19 cellular contexts compared by ENCODE assay signal in genomic region chr22:47050601-47051051, GRCh38.
DNase-seq lines count a peak whose midpoint lies in the region; ATAC-seq and TF ChIP-seq lines count a peak whose summit lies in the region.
"Had no signal": no experiment of that assay in that cellular context is flagged by ENCODE, and none has a peak within 500 bp of the region (broad histone marks: within the 10 kb centered on the region; RNA-seq: fewer than 3 reads in every experiment).

No MANE protein-coding gene starts in this region.

- H3K4me3 ChIP-seq in CD4-positive, CD25-positive, alpha-beta regulatory T cell (ENCODE audit: low read depth, low read length): no peak overlapping the region
- H3K4me3 ChIP-seq in endodermal cell (ENCODE audit: low read length) (no peak overlapping the region), neuronal stem cell (ENCODE audit: low read length in 2 of 2) (no peak overlapping the region), trophoblast cell (ENCODE audit: low read depth, low read length) (no peak overlapping the region)
- H3K4me3 ChIP-seq: HAP-1 had no signal

- no peak overlapping the region for H3K27ac ChIP-seq in CD4-positive, CD25-positive, alpha-beta regulatory T cell (ENCODE audit: insufficient read depth, low read length, poor library complexity, severe bottlenecking)
- H3K27ac ChIP-seq in endodermal cell (ENCODE audit: low read depth, low read length) (no peak overlapping the region), neuronal stem cell (replicated peaks; ENCODE audit: low read length) (no peak overlapping the region), trophoblast cell (ENCODE audit: low read depth, low read length) (no peak overlapping the region)
- H3K27ac ChIP-seq: 22Rv1 had no signal

- H3K27ac Mint-ChIP-seq in CD4-positive, CD25-positive, alpha-beta regulatory T cell: peak overlapping the region in 2 of 3 donors; percentile 28 to 76
- peak overlapping the region; percentile 21 for H3K27ac Mint-ChIP-seq in endodermal cell
- no peak overlapping the region for H3K27ac Mint-ChIP-seq in stimulated activated memory B cell treated with anti-CD40 and anti-IgM and Interleukin-4, amounts not matched to agents 10 μg/mL and 1 μg/mL and 100 μg/mL, for 72 hours
- no peak overlapping the region for H3K27ac Mint-ChIP-seq in mesothelial cell of epicardium
- H3K27ac Mint-ChIP-seq: CD4-positive, alpha-beta T cell had no signal

- H3K14ac ChIP-seq in neuronal stem cell (ENCODE audit: low read length) (no peak overlapping the region), trophoblast cell (ENCODE audit: low read length) (no peak overlapping the region)

- no peak for ATAC-seq in CD4-positive, CD25-positive, alpha-beta regulatory T cell (ENCODE audit: low read depth in 2 of 2)
- ATAC-seq in stimulated activated memory B cell treated with anti-CD40 and anti-IgM and Interleukin-4, amounts not matched to agents 10 μg/mL and 1 μg/mL and 100 μg/mL, for 72 hours: no peak

- TF ChIP-seq CTCF in endodermal cell (conservative IDR thresholded peaks at IDR 0.05): no peak
- no peak for TF ChIP-seq CTCF in mesothelial cell of epicardium (IDR thresholded peaks at IDR 0.05; ENCODE audit: unreplicated experiment)

- peak overlapping the region; percentile 58 for H2BK15ac ChIP-seq in neuronal stem cell (ENCODE audit: low read length)

- peaks cover 23% of the 10 kb centered on the region for H3K36me3 Mint-ChIP-seq in CD4-positive, CD25-positive, alpha-beta regulatory T cell
- H3K36me3 Mint-ChIP-seq in endodermal cell (ENCODE audit: low read depth) (no peaks in the 10 kb centered on the region), mesothelial cell of epicardium (peaks cover 5% of the 10 kb centered on the region)
- H3K36me3 Mint-ChIP-seq in stimulated activated memory B cell treated with anti-CD40 and anti-IgM and Interleukin-4, amounts not matched to agents 10 μg/mL and 1 μg/mL and 100 μg/mL, for 72 hours: peaks cover 46% of the 10 kb centered on the region

- no peaks in the 10 kb centered on the region for H3K79me2 ChIP-seq in trophoblast cell (ENCODE audit: control insufficient read depth, insufficient read depth, low read length, poor library complexity)

- H3K4me3 Mint-ChIP-seq in CD4-positive, CD25-positive, alpha-beta regulatory T cell: no peak overlapping the region
- no peak overlapping the region for H3K4me3 Mint-ChIP-seq in endodermal cell
- no peak overlapping the region for H3K4me3 Mint-ChIP-seq in stimulated activated memory B cell treated with anti-CD40 and anti-IgM and Interleukin-4, amounts not matched to agents 10 μg/mL and 1 μg/mL and 100 μg/mL, for 72 hours
- no peak overlapping the region for H3K4me3 Mint-ChIP-seq in mesothelial cell of epicardium
- H3K4me3 Mint-ChIP-seq: CD4-positive, alpha-beta T cell had no signal

- DNase-seq in NCI-H1436 (lab: John Stamatoyannopoulos, UW) (peak; percentile 35), NCI-H1436 treated with DMSO at 0.1 percent for 48 hours (lab: John Stamatoyannopoulos, UW) (no peak), endodermal cell (no peak), neuronal stem cell (ENCODE audit: low spot score) (no peak), trophoblast cell (no peak), mesothelial cell of epicardium (ENCODE audit: low spot score in 2 of 2, unreplicated experiment in 2 of 2) (no peak)
- DNase-seq in CD4-positive, CD25-positive, alpha-beta regulatory T cell: no peak
- DNase-seq: Calu3; CD4-positive, alpha-beta T cell; GF-D8; KG1; NCI-H1417; NCI-H1930; NCI-H510A; NCI-H774; SIG-M5 had no signal

- H4K12ac ChIP-seq in trophoblast cell (ENCODE audit: low read depth, low read length): no peak overlapping the region

- H2BK120ac ChIP-seq in neuronal stem cell (ENCODE audit: low read depth, low read length): no peak overlapping the region
- no peak overlapping the region for H2BK120ac ChIP-seq in trophoblast cell (ENCODE audit: insufficient read depth, low read length, poor library complexity)

- H4K8ac ChIP-seq in neuronal stem cell (ENCODE audit: low read depth, low read length) (no peak overlapping the region), trophoblast cell (ENCODE audit: low read depth, low read length) (no peak overlapping the region)

- H2BK5ac ChIP-seq in neuronal stem cell (ENCODE audit: low read length) (no peak overlapping the region), trophoblast cell (ENCODE audit: low read depth, low read length, poor library complexity) (no peak overlapping the region)

- H3K79me1 ChIP-seq in neuronal stem cell (ENCODE audit: low read depth, low read length) (peaks cover 6% of the 10 kb centered on the region), trophoblast cell (ENCODE audit: low read length) (no peaks in the 10 kb centered on the region)

- H3K23ac ChIP-seq in neuronal stem cell (ENCODE audit: low read depth, low read length, poor library complexity): no peak overlapping the region
- H3K23ac ChIP-seq in trophoblast cell (ENCODE audit: low read length): no peak overlapping the region

- H4K91ac ChIP-seq in neuronal stem cell (ENCODE audit: low read depth, low read length, poor library complexity): no peak overlapping the region
- no peak overlapping the region for H4K91ac ChIP-seq in trophoblast cell (ENCODE audit: low read depth, low read length)

- H3K9me3 ChIP-seq in CD4-positive, CD25-positive, alpha-beta regulatory T cell (ENCODE audit: control insufficient read depth in 2 of 2, low read length in 2 of 2): no peaks in the 10 kb centered on the region
- H3K9me3 ChIP-seq in endodermal cell (ENCODE audit: control insufficient read depth, low read length): no peaks in the 10 kb centered on the region
- H3K9me3 ChIP-seq in neuronal stem cell (replicated peaks in 1 of 2; ENCODE audit: control insufficient read depth in 2 of 2, insufficient read depth in 1 of 2, low read depth in 1 of 2, low read length in 2 of 2): no peaks in the 10 kb centered on the region
- H3K9me3 ChIP-seq in trophoblast cell (ENCODE audit: insufficient read depth, low read depth, low read length): no peaks in the 10 kb centered on the region
- H3K9me3 ChIP-seq: HAP-1 had no signal

- H3K27me3 Mint-ChIP-seq in CD4-positive, CD25-positive, alpha-beta regulatory T cell: no peaks in the 10 kb centered on the region
- no peaks in the 10 kb centered on the region for H3K27me3 Mint-ChIP-seq in endodermal cell (ENCODE audit: insufficient read depth)
- H3K27me3 Mint-ChIP-seq in stimulated activated memory B cell treated with anti-CD40 and anti-IgM and Interleukin-4, amounts not matched to agents 10 μg/mL and 1 μg/mL and 100 μg/mL, for 72 hours: no peaks in the 10 kb centered on the region
- no peaks in the 10 kb centered on the region for H3K27me3 Mint-ChIP-seq in mesothelial cell of epicardium (ENCODE audit: low read depth)
- H3K27me3 Mint-ChIP-seq: CD4-positive, alpha-beta T cell had no signal

- no peaks in the 10 kb centered on the region for H3K27me3 ChIP-seq in CD4-positive, CD25-positive, alpha-beta regulatory T cell (ENCODE audit: control insufficient read depth, insufficient read depth, low read length)
- H3K27me3 ChIP-seq in endodermal cell (ENCODE audit: control insufficient read depth, insufficient read depth, low read length, poor library complexity, severe bottlenecking): no peaks in the 10 kb centered on the region
- no peaks in the 10 kb centered on the region for H3K27me3 ChIP-seq in neuronal stem cell (ENCODE audit: control insufficient read depth in 3 of 3, insufficient read depth in 3 of 3, low read depth in 1 of 3, low read length in 3 of 3)
- H3K27me3 ChIP-seq in trophoblast cell (ENCODE audit: insufficient read depth, low read length): no peaks in the 10 kb centered on the region

- peaks cover 6 to 31% (median 17%) of the 10 kb centered on the region in 4 donors for H3K4me1 Mint-ChIP-seq in CD4-positive, CD25-positive, alpha-beta regulatory T cell
- H3K4me1 Mint-ChIP-seq in endodermal cell (peaks cover 15% of the 10 kb centered on the region), mesothelial cell of epicardium (peaks cover 21% of the 10 kb centered on the region)
- peaks cover 76% of the 10 kb centered on the region for H3K4me1 Mint-ChIP-seq in stimulated activated memory B cell treated with anti-CD40 and anti-IgM and Interleukin-4, amounts not matched to agents 10 μg/mL and 1 μg/mL and 100 μg/mL, for 72 hours

- H3K4me2 ChIP-seq in neuronal stem cell (ENCODE audit: insufficient read depth, low read length, poor library complexity, severe bottlenecking) (no peak overlapping the region), trophoblast cell (ENCODE audit: low read length) (no peak overlapping the region)

- H2AFZ ChIP-seq in neuronal stem cell (ENCODE audit: low read length): no peak overlapping the region
- H2AFZ ChIP-seq in trophoblast cell (ENCODE audit: insufficient read depth, low read length, poor library complexity): no peak overlapping the region

- peaks cover 11% of the 10 kb centered on the region for H3K36me3 ChIP-seq in CD4-positive, CD25-positive, alpha-beta regulatory T cell (ENCODE audit: control insufficient read depth, insufficient read depth, low read length)
- H3K36me3 ChIP-seq in endodermal cell (ENCODE audit: control insufficient read depth, insufficient read depth, low read length) (peaks cover 5% of the 10 kb centered on the region), neuronal stem cell (replicated peaks in 1 of 2; ENCODE audit: control insufficient read depth in 2 of 2, insufficient read depth in 2 of 2, low read length in 2 of 2) (no peaks in the 10 kb centered on the region), trophoblast cell (ENCODE audit: control insufficient read depth in 1 of 2, insufficient read depth in 2 of 2, low read length in 2 of 2) (no peaks in the 10 kb centered on the region)
- H3K36me3 ChIP-seq: HAP-1 had no signal

- peak overlapping the region; percentile 65 for H3K18ac ChIP-seq in neuronal stem cell (ENCODE audit: low read length)
- no peak overlapping the region for H3K18ac ChIP-seq in trophoblast cell (ENCODE audit: low read length)

- H2BK12ac ChIP-seq in neuronal stem cell (ENCODE audit: low read length) (no peak overlapping the region), trophoblast cell (ENCODE audit: low read length) (no peak overlapping the region)

- H2AK5ac ChIP-seq in neuronal stem cell (ENCODE audit: low read depth, low read length): peak overlapping the region; percentile 75
- H2AK5ac ChIP-seq in trophoblast cell (ENCODE audit: low read length): no peak overlapping the region

- WGBS in endodermal cell (ENCODE audit: insufficient coverage in 1 of 2, insufficient read length in 1 of 2), 2 experiments: 90 to 94% methylated on average over 5 to 14 of the region's 14 CpGs
- no CpG with 5 or more reads among the region's 14 CpGs for WGBS in neuronal stem cell (ENCODE audit: extremely low coverage in 2 of 2, insufficient read length in 2 of 2, insufficient replicate concordance in 1 of 2), 2 donors
- no CpG with 5 or more reads among the region's 14 CpGs for WGBS in trophoblast cell (ENCODE audit: extremely low coverage, insufficient coverage, insufficient read length)

- H3K9ac ChIP-seq in endodermal cell (ENCODE audit: extremely low read depth, low read length, poor library complexity, severe bottlenecking): no peak overlapping the region
- peak overlapping the region; percentile 3 for H3K9ac ChIP-seq in neuronal stem cell (ENCODE audit: low read depth, low read length, poor library complexity)
- no peak overlapping the region for H3K9ac ChIP-seq in trophoblast cell (ENCODE audit: low read length)

- no peaks in the 10 kb centered on the region for H3K9me3 Mint-ChIP-seq in CD4-positive, CD25-positive, alpha-beta regulatory T cell
- H3K9me3 Mint-ChIP-seq in endodermal cell: no peaks in the 10 kb centered on the region
- H3K9me3 Mint-ChIP-seq in stimulated activated memory B cell treated with anti-CD40 and anti-IgM and Interleukin-4, amounts not matched to agents 10 μg/mL and 1 μg/mL and 100 μg/mL, for 72 hours: no peaks in the 10 kb centered on the region
- H3K9me3 Mint-ChIP-seq in mesothelial cell of epicardium: no peaks in the 10 kb centered on the region
- H3K9me3 Mint-ChIP-seq: CD4-positive, alpha-beta T cell had no signal

- no peaks in the 10 kb centered on the region for H3K4me1 ChIP-seq in CD4-positive, CD25-positive, alpha-beta regulatory T cell (ENCODE audit: control insufficient read depth, insufficient read depth, low read length, poor library complexity, severe bottlenecking)
- H3K4me1 ChIP-seq in endodermal cell (ENCODE audit: control insufficient read depth, insufficient read depth, low read length) (peaks cover 5% of the 10 kb centered on the region), neuronal stem cell (ENCODE audit: control insufficient read depth in 2 of 2, insufficient read depth in 1 of 2, low read depth in 1 of 2, low read length in 2 of 2) (peaks cover 6 to 22% of the 10 kb centered on the region in 2 donors), trophoblast cell (ENCODE audit: control insufficient read depth in 1 of 2, insufficient read depth in 2 of 2, low read length in 2 of 2) (no peaks in the 10 kb centered on the region)
- H3K4me1 ChIP-seq: HAP-1 had no signal

- no peak overlapping the region for H3K4ac ChIP-seq in neuronal stem cell (ENCODE audit: low read length)
- no peak overlapping the region for H3K4ac ChIP-seq in trophoblast cell (ENCODE audit: low read depth, low read length)

Comparison
In these comparisons a context has a peak if more than half of its experiments do, and no peak if none do; other contexts are left out.
1. H3K27ac Mint-ChIP-seq: peak in CD4-positive, CD25-positive, alpha-beta regulatory T cell (2 of 3) and endodermal cell (single experiment); none in stimulated activated memory B cell treated with anti-CD40 and anti-IgM and Interleukin-4, amounts not matched to agents 10 μg/mL and 1 μg/mL and 100 μg/mL, for 72 hours (single experiment) and mesothelial cell of epicardium (single experiment).